9 cellular contexts compared by ENCODE assay signal in genomic region chr11:587978-588380, GRCh38. TPM values are rescaled to one million over a fixed set of nuclear protein-coding genes. Genes with fewer than 3 reads are reported as not detected.
DNase-seq lines count a peak whose midpoint lies in the region; ATAC-seq and TF ChIP-seq lines count a peak whose summit lies in the region.
"Had no signal": no experiment of that assay in that cellular context is flagged by ENCODE, and none has a peak within 500 bp of the region (broad histone marks: within the 10 kb centered on the region; RNA-seq: fewer than 3 reads in every experiment).

No MANE protein-coding gene starts in this region.

- DNase-seq in Panc1 (ENCODE audit: low read depth, low spot score) (no peak), activated T-helper 1 cell treated with Interleukin-2 at 50 U/mL for 16 hours (ENCODE audit: low read depth) (peak; percentile 51), left colon (no peak), DMS114 treated with DMSO at 0.1 percent for 48 hours (lab: John Stamatoyannopoulos, UW; ENCODE audit: unreplicated experiment) (no peak)
- DNase-seq in stimulated activated CD8-positive, alpha-beta memory T cell treated with anti-CD3 and anti-CD28 coated beads, Interleukin-4, amount 100 ng/mL, for 48 hours: peak; percentile 79

- ATAC-seq in Panc1 (no peak), left colon (peak; percentile 56), GM18868 (IDR thresholded peaks at IDR 0.05; ENCODE audit: unreplicated experiment) (no peak), HG03460 (IDR thresholded peaks at IDR 0.05; ENCODE audit: unreplicated experiment) (no peak), HG03135 (IDR thresholded peaks at IDR 0.05; ENCODE audit: unreplicated experiment) (no peak)

- no peaks in the 10 kb centered on the region for H3K27me3 ChIP-seq in Panc1 (ENCODE audit: control insufficient read depth, insufficient read depth, low read length)

- intact Hi-C loops in Panc1 (cut with micrococcal nuclease; ENCODE audit: unreplicated experiment) (no loop called here), left colon (cut with DNase I, micrococcal nuclease) (no loop called here)

- in situ Hi-C loops in Panc1 (cut with HindIII; ENCODE audit: low pct_unique_long_range_greater_than_20kb, low sequenced_read_pairs): no loop called here

- TF ChIP-seq CTCF in Panc1 (IDR thresholded peaks at IDR 0.05): no peak

- BruUV-seq in Panc1 (replicated peaks; lab: Mats Ljungman, UMichigan): TSS peak; percentile 48

- peaks cover 12% of the 10 kb centered on the region for H3K36me3 ChIP-seq in Panc1 (ENCODE audit: control insufficient read depth, insufficient read depth, low read length)

- no peaks in the 10 kb centered on the region for H3K4me1 ChIP-seq in Panc1 (ENCODE audit: control insufficient read depth, insufficient read depth, low read length)

- no peaks in the 10 kb centered on the region for H3K9me3 ChIP-seq in Panc1 (ENCODE audit: control insufficient read depth, insufficient read depth, low read depth, low read length)

- no peak overlapping the region for H3K27ac ChIP-seq in Panc1 (ENCODE audit: low read length)

- H3K4me3 ChIP-seq in Panc1 (ENCODE audit: low read depth in 2 of 2, low read length in 2 of 2): no peak overlapping the region

- CTCF ChIA-PET in Panc1 (lab: Charles Lee): no interaction called here

- POLR2A ChIA-PET in Panc1 (lab: Charles Lee): no interaction called here

RNA-seq across cellular contexts. Expression of gene PHRF1, which starts 11.7 kb away (rescaled TPM):
- total RNA-seq in Panc1 (2021; ENCODE audit: unreplicated experiment): 90.6 TPM
- 83.1 TPM for polyA plus RNA-seq in Panc1 (2012; ENCODE audit: insufficient read length)
- 10 to 100 TPM; 31.0 to 33.0 TPM for total RNA-seq in left colon

RNA-seq across cellular contexts. Expression of gene RASSF7, which starts 27.2 kb away (rescaled TPM):
- total RNA-seq in Panc1 (2021; ENCODE audit: unreplicated experiment) (81.8 TPM), left colon (100 to 1,000 TPM in 1 of 2 donors, 10 to 100 TPM in 1; 90.9 to 117 TPM)
- 144 TPM for polyA plus RNA-seq in Panc1 (2012; ENCODE audit: insufficient read length)

RNA-seq across cellular contexts. Expression of gene LMNTD2, which starts 27.4 kb away (rescaled TPM):
- total RNA-seq in Panc1 (2021; ENCODE audit: unreplicated experiment) (21.8 TPM), left colon (10 to 100 TPM; 13.6 to 15.3 TPM)
- polyA plus RNA-seq in Panc1 (2012; ENCODE audit: insufficient read length): 44.2 TPM

RNA-seq across cellular contexts. Expression of gene IRF7, which starts 27.8 kb away (rescaled TPM):
- total RNA-seq in Panc1 (2021; ENCODE audit: unreplicated experiment) (23.9 TPM), left colon (10 to 100 TPM; 29.9 to 36.4 TPM)
- polyA plus RNA-seq in Panc1 (2012; ENCODE audit: insufficient read length): 24.1 TPM

RNA-seq across cellular contexts. Expression of gene CDHR5, which starts 36.8 kb away (rescaled TPM):
- not detected for total RNA-seq in Panc1 (2021; ENCODE audit: unreplicated experiment)
- 0.29 TPM for polyA plus RNA-seq in Panc1 (2012; ENCODE audit: insufficient read length)
- 100 to 1,000 TPM; 359 to 611 TPM for total RNA-seq in left colon
- polyA plus RNA-seq: keratinocyte had no signal

Comparison
In these comparisons a context has a peak if more than half of its experiments do, and no peak if none do; other contexts are left out.
1. DNase-seq: peak in activated T-helper 1 cell treated with Interleukin-2 at 50 U/mL for 16 hours (single experiment) and stimulated activated CD8-positive, alpha-beta memory T cell treated with anti-CD3 and anti-CD28 coated beads, Interleukin-4, amount 100 ng/mL, for 48 hours (single experiment); none in Panc1 (single experiment), left colon (0 of 2) and DMS114 treated with DMSO at 0.1 percent for 48 hours (single experiment).